8 cellular contexts compared by ENCODE assay signal in the genomic region with DNA sequence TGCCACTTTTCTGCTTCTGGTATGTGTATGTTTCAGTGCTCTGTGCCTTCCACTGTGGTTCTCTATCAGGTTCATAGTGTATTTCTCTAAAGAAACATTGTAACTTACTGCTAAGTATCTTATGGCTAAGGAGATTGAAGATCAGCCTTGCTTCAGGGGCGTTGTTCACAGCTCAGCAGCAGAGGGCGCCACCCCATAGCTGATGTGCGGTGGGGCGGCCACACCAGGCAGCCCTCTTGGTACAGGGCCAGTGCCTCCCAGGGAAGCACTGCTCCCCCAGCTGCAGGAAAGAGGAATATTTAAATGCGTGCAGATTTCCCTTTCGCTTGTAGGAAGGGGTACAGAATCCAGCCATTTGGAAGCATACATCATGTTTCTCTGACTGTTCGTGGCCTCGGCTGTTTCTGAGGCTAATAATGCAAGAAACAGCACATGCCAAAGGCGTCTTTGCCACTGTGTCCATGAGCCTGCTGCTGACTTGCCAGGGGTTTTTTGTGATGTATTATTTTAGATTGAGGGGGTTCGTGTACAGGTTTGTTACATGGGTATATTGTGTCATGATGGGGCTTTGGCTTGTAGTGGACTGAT.
A peak's percentile ranks its signal among the peaks of the same experiment; 100 is the strongest.
DNase-seq lines count a peak whose midpoint lies in the region; ATAC-seq, FAIRE-seq and TF ChIP-seq lines count a peak whose summit lies in the region.
"Not testable (repeated sequence)": the region's sequence is repeated elsewhere in the genome, so short reads cannot be mapped to it uniquely, and the experiment has no call there.

No MANE protein-coding gene starts in this region.

- peak overlapping the region; percentile 64; the same call in 1 of the 2 replicates for H3K4me2 ChIP-seq in IMR-90 (ENCODE audit: low read depth, low read length)

- not testable (repeated sequence) for H4K20me1 ChIP-seq in IMR-90 (ENCODE audit: insufficient read depth, low read length)

- H3K4me1 Mint-ChIP-seq in activated CD4-positive, alpha-beta T cell treated with anti-CD3 and anti-CD28 coated beads, Interleukin-2, amount 10 ng/mL, durations not matched to agents 24 days and 14 days = peaks cover 26% of the 10 kb centered on the region

- peak; percentile 76 for TF ChIP-seq RAD21 in IMR-90 (IDR thresholded peaks at IDR 0.05; ENCODE audit: low read length)

- dilution Hi-C loops in IMR-90 (cut with HindIII; ENCODE audit: low sequenced_read_pairs, unreplicated experiment) = not testable (repeated sequence)

- H3K56ac ChIP-seq in IMR-90 (ENCODE audit: extremely low read depth, insufficient read depth, low read length) = not testable (repeated sequence)

- not testable (repeated sequence) for H4K8ac ChIP-seq in IMR-90 (ENCODE audit: low read depth in 2 of 2, low read length in 2 of 2)

- TF ChIP-seq CTCF in GM12874 (IDR thresholded peaks at IDR 0.05; ENCODE audit: insufficient read depth, low read depth, low read length) = peak; percentile 66
- peak; percentile 69 for TF ChIP-seq CTCF in IMR-90 (conservative IDR thresholded peaks at IDR 0.05; ENCODE audit: low read depth, low read length)
- peak; percentile 64 for TF ChIP-seq CTCF in bronchial epithelial cell (IDR thresholded peaks at IDR 0.05; ENCODE audit: insufficient read depth, low read length, severe bottlenecking)

- not testable (repeated sequence) for H3K4me1 ChIP-seq in IMR-90 (ENCODE audit: control insufficient read depth, insufficient read depth, low read length)

- not testable (repeated sequence) for H3K4me3 Mint-ChIP-seq in activated CD4-positive, alpha-beta T cell treated with anti-CD3 and anti-CD28 coated beads, Interleukin-2, amount 10 ng/mL, durations not matched to agents 24 days and 14 days

- H3K27ac Mint-ChIP-seq in activated CD4-positive, alpha-beta T cell treated with anti-CD3 and anti-CD28 coated beads, Interleukin-2, amount 10 ng/mL, durations not matched to agents 24 days and 14 days = not testable (repeated sequence)

- in situ Hi-C loops in IMR-90 (cut with MboI; ENCODE audit: low sequenced_read_pairs) = loop anchor here (5.0 kb wide), 1 partner anchor 168 kb away; a partner anchor contains a TSS

- H4K5ac ChIP-seq in IMR-90 (ENCODE audit: low read depth, low read length) = not testable (repeated sequence)

- not testable (repeated sequence) for H2AK5ac ChIP-seq in IMR-90 (ENCODE audit: low read depth, low read length)

- H3K27me3 Mint-ChIP-seq in activated CD4-positive, alpha-beta T cell treated with anti-CD3 and anti-CD28 coated beads, Interleukin-2, amount 10 ng/mL, durations not matched to agents 24 days and 14 days = peaks cover 14% of the 10 kb centered on the region

- not testable (repeated sequence) for H2BK120ac ChIP-seq in IMR-90 (ENCODE audit: low read depth, low read length)

- H3K36me3 Mint-ChIP-seq in activated CD4-positive, alpha-beta T cell treated with anti-CD3 and anti-CD28 coated beads, Interleukin-2, amount 10 ng/mL, durations not matched to agents 24 days and 14 days (ENCODE audit: low read depth) = not testable (repeated sequence)

- H3K23ac ChIP-seq in IMR-90 (ENCODE audit: low read depth, low read length) = not testable (repeated sequence)

- POLR2A ChIA-PET in IMR-90 (lab: Charles Lee; ENCODE audit: unreplicated experiment) = not testable (repeated sequence)

- not testable (repeated sequence) for H3K27ac ChIP-seq in IMR-90 (ENCODE audit: insufficient read depth, low read length)

- DNase-seq in IMR-90 = peak; percentile 65
- peak; percentile 49 to 61 for DNase-seq in NOMO-1 (lab: John Stamatoyannopoulos, UW; ENCODE audit: unreplicated experiment in 2 of 2)
- DNase-seq in activated CD4-positive, alpha-beta T cell treated with anti-CD3 and anti-CD28 coated beads, Interleukin-2, amount 10 ng/mL, durations not matched to agents 24 days and 14 days = peak; percentile 92
- DNase-seq in bronchial epithelial cell (ENCODE audit: low read depth) = peak; percentile 52
- peak; percentile 7 for DNase-seq in iPS DF 4.7 (ENCODE audit: extremely low read depth, low spot score)
- DNase-seq in sciatic nerve (ENCODE audit: low spot score) = peak; percentile 89
- DNase-seq in ureter (ENCODE audit: low spot score) = peak; percentile 83

- CTCF ChIA-PET in IMR-90 (lab: Yijun Ruan, JAX) = interaction anchor here (0.5 kb wide), 2 partner anchors 170 to 223 kb away, joined by 3 read pairs; a partner anchor contains a TSS

- H2BK20ac ChIP-seq in IMR-90 (ENCODE audit: low read depth, low read length) = not testable (repeated sequence)

- H3K9me3 ChIP-seq in IMR-90 (ENCODE audit: control insufficient read depth, insufficient read depth, low read length) = not testable (repeated sequence)

- not testable (repeated sequence) for BruUV-seq in IMR-90 (replicated peaks; lab: Mats Ljungman, UMichigan)

- H2AK9ac ChIP-seq in IMR-90 (replicated peaks; ENCODE audit: low read depth, low read length, poor library complexity) = not testable (repeated sequence)

- not testable (repeated sequence) for H3K4ac ChIP-seq in IMR-90 (ENCODE audit: low read depth, low read length)

- not testable (repeated sequence) for H2BK5ac ChIP-seq in IMR-90 (ENCODE audit: low read depth, low read length, poor library complexity, severe bottlenecking)

- H3K4me3 ChIP-seq in IMR-90 (ENCODE audit: insufficient read depth, low read depth, low read length); bronchial epithelial cell (ENCODE audit: low read depth, low read length): not testable (repeated sequence)

- H3K79me1 ChIP-seq in IMR-90 (ENCODE audit: low read depth in 1 of 2, low read length in 2 of 2) = not testable (repeated sequence)

- not testable (repeated sequence) for H2AFZ ChIP-seq in IMR-90 (replicated peaks; ENCODE audit: low read length, poor library complexity)

- ATAC-seq in IMR-90 (ENCODE audit: low read depth) (peak; percentile 93), sciatic nerve (peak; percentile 98)

- not testable (repeated sequence) for H3K18ac ChIP-seq in IMR-90 (ENCODE audit: low read depth, low read length)

- H3K9me1 ChIP-seq in IMR-90 (ENCODE audit: insufficient read depth, low read length) = not testable (repeated sequence)

- not testable (repeated sequence) for H2BK15ac ChIP-seq in IMR-90 (ENCODE audit: low read depth, low read length)

- H3K36me3 ChIP-seq in IMR-90 (ENCODE audit: control insufficient read depth, insufficient read depth, low read length); bronchial epithelial cell (ENCODE audit: control insufficient read depth, insufficient read depth, low read length): not testable (repeated sequence)

- not testable (repeated sequence) for H3K9ac ChIP-seq in IMR-90 (ENCODE audit: low read depth, low read length)

- H3K27me3 ChIP-seq in IMR-90 (ENCODE audit: control insufficient read depth, insufficient read depth, low read length); bronchial epithelial cell (ENCODE audit: control insufficient read depth, insufficient read depth, low read length): not testable (repeated sequence)

- not testable (repeated sequence) for FAIRE-seq in bronchial epithelial cell (lab: Jason Lieb, UNC)

- H4K91ac ChIP-seq in IMR-90 (ENCODE audit: insufficient read depth, low read depth, low read length) = not testable (repeated sequence)

- not testable (repeated sequence) for H3K14ac ChIP-seq in IMR-90 (replicated peaks; ENCODE audit: low read depth, low read length)

- TF ChIP-seq POLR2A in IMR-90 (IDR thresholded peaks at IDR 0.05; ENCODE audit: low read depth, low read length) = not testable (repeated sequence)

- intact Hi-C loops in IMR-90 (cut with micrococcal nuclease) = loop anchor here (1.0 kb wide), 2 partner anchors 116 to 169 kb away; a partner anchor contains a TSS
- intact Hi-C loops in activated CD4-positive, alpha-beta T cell treated with anti-CD3 and anti-CD28 coated beads, Interleukin-2, amount 10 ng/mL, durations not matched to agents 24 days and 14 days (cut with micrococcal nuclease) = loop anchor here (1.0 kb wide), 1 partner anchor 169 kb away; no protein-coding TSS in a partner anchor
- intact Hi-C loops in sciatic nerve (cut with DNase I) = not testable (repeated sequence)

- WGBS in IMR-90 (ENCODE audit: extremely low coverage in 2 of 2, insufficient read length in 1 of 2), 2 experiments = 0% methylated on average over 1 of the region's 10 CpGs; no CpG with 5 or more reads in 1 of the 2 experiments

- not testable (repeated sequence) for H3K9me3 Mint-ChIP-seq in activated CD4-positive, alpha-beta T cell treated with anti-CD3 and anti-CD28 coated beads, Interleukin-2, amount 10 ng/mL, durations not matched to agents 24 days and 14 days

TF ChIP-seq in IMR-90, 13 proteins besides CTCF, POLR2A, EP300 and RAD21:
- TF ChIP-seq SMC3 (IDR thresholded peaks at IDR 0.05; ENCODE audit: low read depth, low read length) = peak; percentile 80

Comparison
In these comparisons a context has a peak if more than half of its experiments do, and no peak if none do; other contexts are left out.
1. DNase-seq: peak in every context shown above with its lines; median percentile 92 in activated CD4-positive, alpha-beta T cell treated with anti-CD3 and anti-CD28 coated beads, Interleukin-2, amount 10 ng/mL, durations not matched to agents 24 days and 14 days; 89 in sciatic nerve; 83 in ureter; 65 in IMR-90; 55 in NOMO-1; 52 in bronchial epithelial cell; 7 in iPS DF 4.7.